9 cellular contexts compared by ENCODE assay signal in the genomic region with DNA sequence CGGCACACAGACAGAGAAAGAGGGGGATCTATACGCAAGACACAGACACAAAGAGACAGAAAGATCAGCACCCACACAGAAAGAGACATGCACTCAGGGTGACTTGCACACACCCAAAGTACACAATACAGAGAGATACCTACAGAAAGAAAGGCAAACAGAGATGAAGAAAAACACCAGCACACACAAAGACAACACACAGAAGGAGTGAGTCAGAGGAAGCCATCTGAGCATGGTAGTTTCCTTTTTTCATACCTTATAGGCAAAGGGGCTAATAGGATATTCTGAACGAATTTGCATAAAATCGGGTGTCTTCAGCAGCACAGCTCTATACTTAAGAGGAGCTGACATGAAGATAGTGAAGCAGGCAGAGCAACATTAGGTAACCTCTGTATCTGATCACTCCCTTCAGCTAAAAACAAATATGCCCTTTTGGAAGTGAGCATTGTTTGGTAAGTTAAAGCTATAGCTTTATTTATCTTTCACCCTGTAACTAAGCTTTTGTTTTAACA.
DNase-seq lines count a peak whose midpoint lies in the region; ATAC-seq lines count a peak whose summit lies in the region.
"Had no signal": no experiment of that assay in that cellular context is flagged by ENCODE, and none has a peak within 500 bp of the region (broad histone marks: within the 10 kb centered on the region; RNA-seq: fewer than 3 reads in every experiment).

No MANE protein-coding gene starts in this region.

- no peaks in the 10 kb centered on the region for H3K27me3 ChIP-seq in ectodermal cell (ENCODE audit: control insufficient read depth, insufficient read depth, low read length, poor library complexity, severe bottlenecking)

- H3K4me1 ChIP-seq in ectodermal cell (ENCODE audit: control insufficient read depth, insufficient read depth, low read length), result no peaks in the 10 kb centered on the region

- no peaks in the 10 kb centered on the region for H3K27me3 Mint-ChIP-seq in stimulated activated naive CD8-positive, alpha-beta T cell treated with anti-CD3 and anti-CD28 coated beads, Interleukin-15, amount 100 ng/mL, for 72 hours

- H3K36me3 ChIP-seq in ectodermal cell (ENCODE audit: control insufficient read depth, insufficient read depth, low read length), result no peaks in the 10 kb centered on the region
- H3K36me3 ChIP-seq: thoracic aorta had no signal

- H3K4me1 Mint-ChIP-seq in stimulated activated naive CD8-positive, alpha-beta T cell treated with anti-CD3 and anti-CD28 coated beads, Interleukin-15, amount 100 ng/mL, for 72 hours, result peaks cover 6% of the 10 kb centered on the region

- no peaks in the 10 kb centered on the region for H3K9me3 ChIP-seq in ectodermal cell (ENCODE audit: control insufficient read depth, low read length)
- H3K9me3 ChIP-seq: thoracic aorta had no signal

- peak overlapping the region; percentile 8 for H3K27ac ChIP-seq in ectodermal cell (ENCODE audit: insufficient read depth, low read depth, low read length, poor library complexity, severe bottlenecking)
- H3K27ac ChIP-seq: thoracic aorta had no signal

- peak; percentile 36 for ATAC-seq in stimulated activated naive CD8-positive, alpha-beta T cell treated with anti-CD3 and anti-CD28 coated beads, Interleukin-15, Interleukin-2, amounts not matched to agents 100 U/mL and 50 U/mL, for 24 hours
- ATAC-seq in stimulated activated naive CD8-positive, alpha-beta T cell treated with anti-CD3 and anti-CD28 coated beads, Interleukin-15, amount 100 ng/mL, for 72 hours, result no peak
- ATAC-seq in GM21717 (IDR thresholded peaks at IDR 0.05; ENCODE audit: unreplicated experiment), result no peak

- H3K4me3 Mint-ChIP-seq in stimulated activated naive CD8-positive, alpha-beta T cell treated with anti-CD3 and anti-CD28 coated beads, Interleukin-15, amount 100 ng/mL, for 72 hours, result no peak overlapping the region

- no peak for DNase-seq in stimulated activated naive CD8-positive, alpha-beta T cell treated with anti-CD3 and anti-CD28 coated beads, Interleukin-15, Interleukin-2, amounts not matched to agents 100 U/mL and 50 U/mL, for 24 hours
- no peak for DNase-seq in stimulated activated naive CD8-positive, alpha-beta T cell treated with anti-CD3 and anti-CD28 coated beads, Interleukin-15, amount 100 ng/mL, for 72 hours
- DNase-seq in HuH-7 (ENCODE audit: low spot score) (peak; percentile 11), HK-2 (ENCODE audit: unreplicated experiment) (no peak), NCI-H1092 (lab: John Stamatoyannopoulos, UW) (no peak), RKO (ENCODE audit: low spot score) (no peak)

- WGBS in ectodermal cell, 2 experiments, result 86% methylated on average over 3 to 4 of the region's 4 CpGs

- H3K27ac Mint-ChIP-seq in stimulated activated naive CD8-positive, alpha-beta T cell treated with anti-CD3 and anti-CD28 coated beads, Interleukin-15, amount 100 ng/mL, for 72 hours, result no peak overlapping the region

- H3K9me3 Mint-ChIP-seq in stimulated activated naive CD8-positive, alpha-beta T cell treated with anti-CD3 and anti-CD28 coated beads, Interleukin-15, amount 100 ng/mL, for 72 hours, result no peaks in the 10 kb centered on the region

- no peak overlapping the region for H3K4me3 ChIP-seq in ectodermal cell (ENCODE audit: insufficient read depth, low read depth, low read length)
- H3K4me3 ChIP-seq: thoracic aorta had no signal
